Comparison of ENCODE assay signal across 12 cellular contexts in genomic region chr20:32790751-32791057, GRCh38. TPM values are rescaled to one million over a fixed set of nuclear protein-coding genes. Genes with fewer than 3 reads are reported as not detected.
A peak's percentile ranks its signal among the peaks of the same experiment; 100 is the strongest.
DNase-seq lines count a peak whose midpoint lies in the region; ATAC-seq, FAIRE-seq and TF ChIP-seq lines count a peak whose summit lies in the region.
"Had no signal": no experiment of that assay in that cellular context is flagged by ENCODE, and none has a peak within 500 bp of the region (broad histone marks: within the 10 kb centered on the region; RNA-seq: fewer than 3 reads in every experiment).

No MANE protein-coding gene starts in this region.

- POLR2A ChIA-PET in HepG2 (lab: Yijun Ruan, JAX): no interaction called here

- H3K27ac Mint-ChIP-seq in endodermal cell: peak overlapping the region; percentile 49

- H3K9me3 Mint-ChIP-seq in endodermal cell: no peaks in the 10 kb centered on the region
- H3K9me3 Mint-ChIP-seq: CD4-positive, CD25-positive, alpha-beta regulatory T cell had no signal

- no peak for TF ChIP-seq RAD21 in HepG2 (CRISPR knock-in tag; IDR thresholded peaks at IDR 0.05)

- H4K20me1 ChIP-seq in HepG2 (ENCODE audit: insufficient read depth, low read length): no peaks in the 10 kb centered on the region

- H3K4me1 Mint-ChIP-seq in endodermal cell: peaks cover 2% of the 10 kb centered on the region

- H3K36me3 ChIP-seq in HepG2 (replicated peaks in 1 of 2; ENCODE audit: control insufficient read depth in 1 of 2, insufficient read depth in 2 of 2, low read length in 2 of 2): peaks cover 8 to 51% of the 10 kb centered on the region in 2 experiments; a peak in 3 of 5 replicates
- no peaks in the 10 kb centered on the region for H3K36me3 ChIP-seq in right lobe of liver
- peaks cover 78% of the 10 kb centered on the region for H3K36me3 ChIP-seq in NT2/D1 (ENCODE audit: insufficient read depth, insufficient read length, low read length)
- H3K36me3 ChIP-seq in endodermal cell (ENCODE audit: control insufficient read depth, insufficient read depth, low read length): peaks cover 96% of the 10 kb centered on the region
- no peaks in the 10 kb centered on the region for H3K36me3 ChIP-seq in effector memory CD4-positive, alpha-beta T cell (ENCODE audit: control insufficient read depth, insufficient read depth, low read length)
- H3K36me3 ChIP-seq in breast epithelium: no peaks in the 10 kb centered on the region
- no peaks in the 10 kb centered on the region; the same call in 1 of the 2 replicates for H3K36me3 ChIP-seq in WERI-Rb-1

- DNase-seq in HepG2 (ENCODE audit: low spot score) (no peak), right lobe of liver (no peak), NT2/D1 (ENCODE audit: low read depth, low spot score) (no peak), endodermal cell (no peak), breast epithelium (ENCODE audit: low spot score in 2 of 2) (no peak), frontal cortex (ENCODE audit: low spot score in 2 of 2) (no peak), WERI-Rb-1 (no peak)
- DNase-seq in effector memory CD4-positive, alpha-beta T cell: no peak

- H3K9ac ChIP-seq in HepG2 (ENCODE audit: insufficient read depth, low read depth, low read length) (no peak overlapping the region), NT2/D1 (ENCODE audit: insufficient read length, low read depth) (peak overlapping the region; percentile 13), endodermal cell (ENCODE audit: extremely low read depth, low read length, poor library complexity, severe bottlenecking) (no peak overlapping the region)
- H3K9ac ChIP-seq: GM23248 had no signal

- H3K79me2 ChIP-seq in HepG2 (ENCODE audit: insufficient read depth, low read length): no peaks in the 10 kb centered on the region

- WGBS in HepG2 (ENCODE audit: low lambda C conversion rate): 91% methylated on average over 3 of the region's 3 CpGs
- 92% methylated on average over 3 of the region's 3 CpGs for WGBS in right lobe of liver (ENCODE audit: insufficient coverage, low coverage, low lambda C conversion rate, missing lambda C conversion rate)
- WGBS in endodermal cell (ENCODE audit: insufficient coverage in 1 of 2, insufficient read length in 1 of 2), 2 experiments: 98 to 100% methylated on average over 1 to 3 of the region's 3 CpGs

- TF ChIP-seq POLR2A in HepG2 (IDR thresholded peaks at IDR 0.05; ENCODE audit: insufficient read depth in 1 of 2, low read depth in 2 of 2, low read length in 2 of 2) (no peak), right lobe of liver (IDR thresholded peaks at IDR 0.05) (no peak), breast epithelium (IDR thresholded peaks at IDR 0.05) (no peak)

- TF ChIP-seq EP300 in HepG2 (IDR thresholded peaks at IDR 0.05; ENCODE audit: low read depth in 2 of 2, low read length in 2 of 2) (no peak), HepG2 (CRISPR knock-in tag; IDR thresholded peaks at IDR 0.05; ENCODE audit: borderline replicate concordance) (no peak)

- H3K4me2 ChIP-seq in HepG2 (ENCODE audit: low read depth, low read length): no peak overlapping the region

- H3K9me3 ChIP-seq in HepG2 (ENCODE audit: low read length) (no peaks in the 10 kb centered on the region), right lobe of liver (no peaks in the 10 kb centered on the region), NT2/D1 (ENCODE audit: insufficient read depth, low read length) (no peaks in the 10 kb centered on the region), endodermal cell (ENCODE audit: control insufficient read depth, low read length) (no peaks in the 10 kb centered on the region), breast epithelium (no peaks in the 10 kb centered on the region), WERI-Rb-1 (ENCODE audit: severe bottlenecking) (no peaks in the 10 kb centered on the region)
- H3K9me3 ChIP-seq in effector memory CD4-positive, alpha-beta T cell (ENCODE audit: control insufficient read depth, low read length): no peaks in the 10 kb centered on the region

- FAIRE-seq in HepG2 (lab: Jason Lieb, UNC) (no peak), frontal cortex (lab: Jason Lieb, UNC) (no peak)

- CTCF ChIA-PET in HepG2 (lab: Yijun Ruan, JAX; ENCODE audit: low intra/inter-chr PET ratio, low total read pairs): interaction anchor here (1.4 to 4.1 kb wide), 5 partner anchors 104 to 305 kb away, joined by 6 to 28 read pairs (median 13); partner anchors contain the start of gene C20orf203

- in situ Hi-C loops in HepG2 (cut with HindIII; ENCODE audit: extremely low pct_ligation_motif_present, low pct_unique_long_range_greater_than_20kb): loop anchor here (5.0 kb wide), 1 partner anchor 102 kb away; no protein-coding TSS in a partner anchor

- TF ChIP-seq CTCF in HepG2 (CRISPR knock-in tag; IDR thresholded peaks at IDR 0.05) (no peak), right lobe of liver (IDR thresholded peaks at IDR 0.05) (no peak), endodermal cell (conservative IDR thresholded peaks at IDR 0.05) (no peak), breast epithelium (IDR thresholded peaks at IDR 0.05) (no peak), WERI-Rb-1 (IDR thresholded peaks at IDR 0.05; ENCODE audit: low read depth, low read length) (no peak)

- BruUV-seq in HepG2 (replicated peaks; lab: Mats Ljungman, UMichigan): no TSS peak

- H3K4me1 ChIP-seq in HepG2 (ENCODE audit: insufficient read depth, low read length) (peaks cover 10% of the 10 kb centered on the region; the same call in 1 of the 2 replicates), right lobe of liver (no peaks in the 10 kb centered on the region), NT2/D1 (ENCODE audit: insufficient read depth, insufficient read length) (peaks cover 4% of the 10 kb centered on the region), endodermal cell (ENCODE audit: control insufficient read depth, insufficient read depth, low read length) (no peaks in the 10 kb centered on the region), breast epithelium (no peaks in the 10 kb centered on the region)
- peaks cover 22% of the 10 kb centered on the region for H3K4me1 ChIP-seq in effector memory CD4-positive, alpha-beta T cell (ENCODE audit: control insufficient read depth, insufficient read depth, low read length, poor library complexity, severe bottlenecking)

- H3K27ac ChIP-seq in HepG2 (ENCODE audit: extremely low read length, insufficient read depth, low read length) (no peak overlapping the region), right lobe of liver (no peak overlapping the region), endodermal cell (ENCODE audit: low read depth, low read length) (no peak overlapping the region), breast epithelium (no peak overlapping the region), WERI-Rb-1 (no peak overlapping the region)
- H3K27ac ChIP-seq in effector memory CD4-positive, alpha-beta T cell (ENCODE audit: insufficient read depth, low read length, poor library complexity, severe bottlenecking): no peak overlapping the region
- H3K27ac ChIP-seq: 22Rv1, GM23248 had no signal

- H3K4me3 ChIP-seq in HepG2 (replicated peaks in 1 of 3; ENCODE audit: insufficient read depth in 1 of 3, low read depth in 2 of 3, low read length in 3 of 3): no peak overlapping the region
- H3K4me3 ChIP-seq in right lobe of liver: no peak overlapping the region
- no peak overlapping the region for H3K4me3 ChIP-seq in NT2/D1 (ENCODE audit: insufficient read length, low read depth)
- no peak overlapping the region for H3K4me3 ChIP-seq in endodermal cell (ENCODE audit: low read length)
- no peak overlapping the region for H3K4me3 ChIP-seq in effector memory CD4-positive, alpha-beta T cell (ENCODE audit: insufficient read depth, low read depth, low read length, poor library complexity, severe bottlenecking)
- H3K4me3 ChIP-seq in breast epithelium: no peak overlapping the region
- no peak overlapping the region for H3K4me3 ChIP-seq in WERI-Rb-1 (ENCODE audit: low read depth, low read length)
- H3K4me3 ChIP-seq: GM12878, GM23248 had no signal

- ATAC-seq in HepG2 (no peak), right lobe of liver (no peak)

- H3K27me3 Mint-ChIP-seq in endodermal cell (ENCODE audit: insufficient read depth): no peaks in the 10 kb centered on the region
- H3K27me3 Mint-ChIP-seq: CD4-positive, CD25-positive, alpha-beta regulatory T cell had no signal

- intact Hi-C loops in HepG2 (cut with micrococcal nuclease; ENCODE audit: unreplicated experiment) (loop anchor here (1.0 to 10.0 kb wide), 5 partner anchors 37 to 422 kb away; partner anchors contain the start of genes BPIFB2 and SUN5), right lobe of liver (cut with DNase I) (no loop called here), breast epithelium (cut with DNase I; ENCODE audit: low total_unique reads) (no loop called here)

- no peak overlapping the region for H3K4me3 Mint-ChIP-seq in endodermal cell

- H3K27me3 ChIP-seq in HepG2 (ENCODE audit: control insufficient read depth in 1 of 2, insufficient read depth in 2 of 2, low read length in 2 of 2) (no peaks in the 10 kb centered on the region), right lobe of liver (no peaks in the 10 kb centered on the region), NT2/D1 (ENCODE audit: insufficient read depth, insufficient read length) (no peaks in the 10 kb centered on the region), endodermal cell (ENCODE audit: control insufficient read depth, insufficient read depth, low read length, poor library complexity, severe bottlenecking) (no peaks in the 10 kb centered on the region), breast epithelium (no peaks in the 10 kb centered on the region), WERI-Rb-1 (ENCODE audit: insufficient read depth, low read depth, severe bottlenecking) (no peaks in the 10 kb centered on the region)
- no peaks in the 10 kb centered on the region for H3K27me3 ChIP-seq in effector memory CD4-positive, alpha-beta T cell (replicated peaks; ENCODE audit: control insufficient read depth, insufficient read depth, low read length, poor library complexity, severe bottlenecking)

- H2AFZ ChIP-seq in HepG2 (ENCODE audit: low read length): no peak overlapping the region
- H2AFZ ChIP-seq: GM23248 had no signal

- H3K36me3 Mint-ChIP-seq in endodermal cell (ENCODE audit: low read depth): peaks cover 97% of the 10 kb centered on the region
- H3K36me3 Mint-ChIP-seq: CD4-positive, CD25-positive, alpha-beta regulatory T cell had no signal

RNA-seq across cellular contexts. Expression of gene DNMT3B, which starts 28.5 kb away (rescaled TPM):
- total RNA-seq in HepG2 (2016; rRNA removed; fragmentation: Illumina TruSeq; extraction: Trizol): 13.2 and 13.9 TPM in 2 replicates
- total RNA-seq in HepG2 (2016; cell fraction: cytosol; rRNA removed; fragmentation: Illumina TruSeq; extraction: Trizol; ENCODE audit: low read depth): 4.8 and 5.6 TPM in 2 replicates
- total RNA-seq in HepG2 (2016; cell fraction: insoluble cytoplasmic fraction; rRNA removed; fragmentation: Illumina TruSeq; extraction: Trizol): 12.3 and 14.0 TPM in 2 replicates
- total RNA-seq in HepG2 (2016; cell fraction: membrane; rRNA removed; fragmentation: Illumina TruSeq; extraction: Trizol): 7.7 TPM in 2 replicates
- 11.8 and 13.9 TPM in 2 replicates for total RNA-seq in HepG2 (2016; cell fraction: nucleus; rRNA removed; fragmentation: Illumina TruSeq; extraction: Trizol)
- polyA plus RNA-seq in HepG2 (2011; rRNA removed): 3.8 and 4.5 TPM in 2 replicates
- polyA plus RNA-seq in HepG2 (2011; cell fraction: cytosol; rRNA removed): 2.1 and 2.3 TPM in 2 replicates
- polyA plus RNA-seq in HepG2 (2011; cell fraction: nucleus; rRNA removed): 9.9 and 12.6 TPM in 2 replicates
- 2.3 and 4.4 TPM in 2 replicates for polyA plus RNA-seq in HepG2 (2012)
- 0.97 and 1.1 TPM in 2 replicates for polyA plus RNA-seq in HepG2 (2016; cell fraction: cytosol; fragmentation: Illumina TruSeq; extraction: Trizol; ENCODE audit: low read depth)
- polyA plus RNA-seq in HepG2 (2016; cell fraction: insoluble cytoplasmic fraction; fragmentation: Illumina TruSeq; extraction: Trizol; ENCODE audit: low read depth): 12.3 and 14.5 TPM in 2 replicates
- polyA plus RNA-seq in HepG2 (2016; cell fraction: membrane; fragmentation: Illumina TruSeq; extraction: Trizol; ENCODE audit: low read depth): 3.8 and 4.4 TPM in 2 replicates
- 27.6 and 29.8 TPM in 2 replicates for polyA plus RNA-seq in HepG2 (2016; cell fraction: nucleus; fragmentation: Illumina TruSeq; extraction: Trizol; ENCODE audit: insufficient read depth, low read depth)
- polyA minus RNA-seq in HepG2 (2011; rRNA and poly(A)+ RNA removed; ENCODE audit: low replicate concordance): 4.9 and 9.1 TPM in 2 replicates
- polyA minus RNA-seq in HepG2 (2011; cell fraction: cytosol; rRNA and poly(A)+ RNA removed): 1.8 and 2.3 TPM in 2 replicates
- polyA minus RNA-seq in HepG2 (2011; cell fraction: nucleus; rRNA and poly(A)+ RNA removed): 2.6 and 3.0 TPM in 2 replicates
- total RNA-seq in right lobe of liver: under 1 TPM; 0.43 to 0.88 (median 0.65) TPM
- 100 to 1,000 TPM in 1 of 2 donors, 10 to 100 TPM in 1; 82.1 to 283 TPM for total RNA-seq in endodermal cell
- 68.5 TPM for polyA plus RNA-seq in endodermal cell (2013, experiment 1 of 2)
- 50.5 TPM for polyA plus RNA-seq in endodermal cell (2013, experiment 2 of 2)
- total RNA-seq in breast epithelium: 1 to 10 TPM in 2 of 3 donors, under 1 TPM in 1; 0.96 to 2.0 (median 1.8) TPM
- 6.5 TPM for total RNA-seq in frontal cortex

RNA-seq across cellular contexts. Expression of gene MAPRE1, which starts 29.1 kb away (rescaled TPM):
- total RNA-seq in HepG2 (2016; rRNA removed; fragmentation: Illumina TruSeq; extraction: Trizol) (190 and 342 TPM in 2 replicates), right lobe of liver (10 to 100 TPM in 5 of 6 experiments, 1 to 10 TPM in 1; 7.9 to 26.8 (median 16.1) TPM), endodermal cell (100 to 1,000 TPM; 180 to 265 TPM), breast epithelium (10 to 100 TPM; 70.4 to 85.9 (median 78.0) TPM), frontal cortex (103 TPM)
- 23.7 and 27.2 TPM in 2 replicates for total RNA-seq in HepG2 (2016; cell fraction: cytosol; rRNA removed; fragmentation: Illumina TruSeq; extraction: Trizol; ENCODE audit: low read depth)
- 187 and 334 TPM in 2 replicates for total RNA-seq in HepG2 (2016; cell fraction: insoluble cytoplasmic fraction; rRNA removed; fragmentation: Illumina TruSeq; extraction: Trizol)
- total RNA-seq in HepG2 (2016; cell fraction: membrane; rRNA removed; fragmentation: Illumina TruSeq; extraction: Trizol): 91.1 and 97.7 TPM in 2 replicates
- total RNA-seq in HepG2 (2016; cell fraction: nucleus; rRNA removed; fragmentation: Illumina TruSeq; extraction: Trizol): 103 and 108 TPM in 2 replicates
- 62.1 and 76.0 TPM in 2 replicates for polyA plus RNA-seq in HepG2 (2011; rRNA removed)
- 51.6 and 80.9 TPM in 2 replicates for polyA plus RNA-seq in HepG2 (2011; cell fraction: cytosol; rRNA removed)
- polyA plus RNA-seq in HepG2 (2011; cell fraction: nucleus; rRNA removed): 20.7 and 30.2 TPM in 2 replicates
- polyA plus RNA-seq in HepG2 (2012): 141 and 152 TPM in 2 replicates
- 28.5 and 29.5 TPM in 2 replicates for polyA plus RNA-seq in HepG2 (2016; cell fraction: cytosol; fragmentation: Illumina TruSeq; extraction: Trizol; ENCODE audit: low read depth)
- polyA plus RNA-seq in HepG2 (2016; cell fraction: insoluble cytoplasmic fraction; fragmentation: Illumina TruSeq; extraction: Trizol; ENCODE audit: low read depth): 374 and 399 TPM in 2 replicates
- polyA plus RNA-seq in HepG2 (2016; cell fraction: membrane; fragmentation: Illumina TruSeq; extraction: Trizol; ENCODE audit: low read depth): 73.8 and 81.9 TPM in 2 replicates
- polyA plus RNA-seq in HepG2 (2016; cell fraction: nucleus; fragmentation: Illumina TruSeq; extraction: Trizol; ENCODE audit: insufficient read depth, low read depth): 134 and 143 TPM in 2 replicates
- 44.6 and 56.4 TPM in 2 replicates for polyA minus RNA-seq in HepG2 (2011; rRNA and poly(A)+ RNA removed; ENCODE audit: low replicate concordance)
- 59.3 and 68.8 TPM in 2 replicates for polyA minus RNA-seq in HepG2 (2011; cell fraction: cytosol; rRNA and poly(A)+ RNA removed)
- polyA minus RNA-seq in HepG2 (2011; cell fraction: nucleus; rRNA and poly(A)+ RNA removed): 42.7 and 48.6 TPM in 2 replicates
- polyA plus RNA-seq in endodermal cell (2013, experiment 1 of 2): 153 TPM
- polyA plus RNA-seq in endodermal cell (2013, experiment 2 of 2): 143 TPM

RNA-seq across cellular contexts. Expression of gene COMMD7, which starts 47.4 kb away (rescaled TPM):
- total RNA-seq in HepG2 (2016; rRNA removed; fragmentation: Illumina TruSeq; extraction: Trizol) (42.1 and 50.7 TPM in 2 replicates), right lobe of liver (10 to 100 TPM; 15.2 to 21.3 (median 18.6) TPM), endodermal cell (10 to 100 TPM; 21.2 to 49.2 TPM), breast epithelium (10 to 100 TPM; 22.7 to 30.9 (median 24.3) TPM), frontal cortex (23.2 TPM)
- total RNA-seq in HepG2 (2016; cell fraction: cytosol; rRNA removed; fragmentation: Illumina TruSeq; extraction: Trizol; ENCODE audit: low read depth): 43.5 and 46.2 TPM in 2 replicates
- total RNA-seq in HepG2 (2016; cell fraction: insoluble cytoplasmic fraction; rRNA removed; fragmentation: Illumina TruSeq; extraction: Trizol): 45.7 and 51.2 TPM in 2 replicates
- 61.6 and 66.4 TPM in 2 replicates for total RNA-seq in HepG2 (2016; cell fraction: membrane; rRNA removed; fragmentation: Illumina TruSeq; extraction: Trizol)
- total RNA-seq in HepG2 (2016; cell fraction: nucleus; rRNA removed; fragmentation: Illumina TruSeq; extraction: Trizol): 18.5 and 21.3 TPM in 2 replicates
- 53.3 and 57.6 TPM in 2 replicates for polyA plus RNA-seq in HepG2 (2011; rRNA removed)
- 43.6 and 53.1 TPM in 2 replicates for polyA plus RNA-seq in HepG2 (2011; cell fraction: cytosol; rRNA removed)
- polyA plus RNA-seq in HepG2 (2011; cell fraction: nucleus; rRNA removed): 25.7 and 36.0 TPM in 2 replicates
- 41.4 and 42.8 TPM in 2 replicates for polyA plus RNA-seq in HepG2 (2012)
- polyA plus RNA-seq in HepG2 (2016; cell fraction: cytosol; fragmentation: Illumina TruSeq; extraction: Trizol; ENCODE audit: low read depth): 58.9 and 74.1 TPM in 2 replicates
- polyA plus RNA-seq in HepG2 (2016; cell fraction: insoluble cytoplasmic fraction; fragmentation: Illumina TruSeq; extraction: Trizol; ENCODE audit: low read depth): 70.1 and 77.5 TPM in 2 replicates
- 74.5 and 89.5 TPM in 2 replicates for polyA plus RNA-seq in HepG2 (2016; cell fraction: membrane; fragmentation: Illumina TruSeq; extraction: Trizol; ENCODE audit: low read depth)
- polyA plus RNA-seq in HepG2 (2016; cell fraction: nucleus; fragmentation: Illumina TruSeq; extraction: Trizol; ENCODE audit: insufficient read depth, low read depth): 54.8 and 59.1 TPM in 2 replicates
- polyA minus RNA-seq in HepG2 (2011; rRNA and poly(A)+ RNA removed; ENCODE audit: low replicate concordance): 21.5 and 39.2 TPM in 2 replicates
- 16.5 and 16.9 TPM in 2 replicates for polyA minus RNA-seq in HepG2 (2011; cell fraction: cytosol; rRNA and poly(A)+ RNA removed)
- polyA minus RNA-seq in HepG2 (2011; cell fraction: nucleus; rRNA and poly(A)+ RNA removed): 9.7 and 13.8 TPM in 2 replicates
- polyA plus RNA-seq in endodermal cell (2013, experiment 1 of 2): 43.4 TPM
- 41.9 TPM for polyA plus RNA-seq in endodermal cell (2013, experiment 2 of 2)

Comparison
In these comparisons a context has a peak if more than half of its experiments do, and no peak if none do; other contexts are left out.
1. RNA of gene DNMT3B, which starts 28.5 kb away (total RNA-seq): 82.1 to 283 TPM in endodermal cell; 4.8 to 14.0 TPM in HepG2, 6.5 TPM in frontal cortex (single experiment), 0.96 to 2.0 TPM in breast epithelium and 0.43 to 0.88 TPM in right lobe of liver; every median in the first group is over 4 times any median in the second.